Comparison of ENCODE assay signal across 23 cellular contexts in genomic region chr1:243842154-243842553, GRCh38. TPM values are rescaled to one million over a fixed set of nuclear protein-coding genes. Genes with fewer than 3 reads are reported as not detected.
DNase-seq lines count a peak whose midpoint lies in the region; ATAC-seq, FAIRE-seq and TF ChIP-seq lines count a peak whose summit lies in the region.
"Had no signal": no experiment of that assay in that cellular context is flagged by ENCODE, and none has a peak within 500 bp of the region (broad histone marks: within the 10 kb centered on the region; RNA-seq: fewer than 3 reads in every experiment).

No MANE protein-coding gene starts in this region.

- CTCF ChIA-PET in Calu3 (lab: Charles Lee), result no interaction called here

- peaks cover 23% of the 10 kb centered on the region for H3K4me1 ChIP-seq in ACC112 (ENCODE audit: control insufficient read depth, insufficient read depth, low read length, unreplicated experiment)
- H3K4me1 ChIP-seq in astrocyte (ENCODE audit: insufficient read depth, low read length), result peaks cover 11% of the 10 kb centered on the region
- H3K4me1 ChIP-seq in muscle layer of duodenum (ENCODE audit: control insufficient read depth in 1 of 2, insufficient read depth in 2 of 2, low read length in 2 of 2), result peaks cover 0 to 12% of the 10 kb centered on the region in 2 donors
- H3K4me1 ChIP-seq: body of pancreas, psoas muscle had no signal

- peaks cover 16% of the 10 kb centered on the region for H3K36me3 ChIP-seq in ACC112 (ENCODE audit: insufficient read depth, low read length)
- no peaks in the 10 kb centered on the region for H3K36me3 ChIP-seq in astrocyte (ENCODE audit: insufficient read depth, low read length)
- H3K36me3 ChIP-seq in muscle layer of duodenum (ENCODE audit: control insufficient read depth in 1 of 2, insufficient read depth in 2 of 2, low read length in 2 of 2), result peaks cover 0 to 2% of the 10 kb centered on the region in 2 donors

- H2AFZ ChIP-seq in ACC112 (ENCODE audit: low read length, unreplicated experiment), result no peak overlapping the region
- no peak overlapping the region for H2AFZ ChIP-seq in astrocyte (ENCODE audit: low read depth, low read length)

- in situ Hi-C loops in GM13976 (cut with MboI; ENCODE audit: low sequenced_read_pairs, unreplicated experiment), result no loop called here

- H3K9me3 ChIP-seq in astrocyte (ENCODE audit: insufficient read depth, low read depth, low read length), result no peaks in the 10 kb centered on the region
- H3K9me3 ChIP-seq in muscle layer of duodenum (ENCODE audit: control insufficient read depth in 1 of 2, low read length in 2 of 2), result no peaks in the 10 kb centered on the region
- H3K9me3 ChIP-seq: body of pancreas, psoas muscle had no signal

- H3K27me3 ChIP-seq in ACC112 (ENCODE audit: insufficient read depth, low read length), result no peaks in the 10 kb centered on the region
- no peaks in the 10 kb centered on the region for H3K27me3 ChIP-seq in astrocyte (ENCODE audit: insufficient read depth, low read length)
- H3K27me3 ChIP-seq in muscle layer of duodenum (ENCODE audit: low read depth, low read length), result no peaks in the 10 kb centered on the region
- H3K27me3 ChIP-seq: body of pancreas, gastroesophageal sphincter had no signal

- no peak for TF ChIP-seq CTCF in Calu3 (IDR thresholded peaks at IDR 0.05; ENCODE audit: unreplicated experiment)
- TF ChIP-seq CTCF in astrocyte (IDR thresholded peaks at IDR 0.05; ENCODE audit: insufficient read depth, low read depth, low read length), result no peak
- TF ChIP-seq CTCF in GM13976 (IDR thresholded peaks at IDR 0.05; ENCODE audit: borderline replicate concordance, control extremely low read depth, extremely low read depth, insufficient read depth, missing control alignments), result no peak

- H3K9ac ChIP-seq in astrocyte (ENCODE audit: low read length), result no peak overlapping the region

- no peak overlapping the region for H3K4me2 ChIP-seq in astrocyte (ENCODE audit: low read length)

- H3K27ac ChIP-seq in ACC112 (ENCODE audit: low read depth, low read length) (peak overlapping the region; percentile 64), astrocyte (ENCODE audit: low read depth, low read length) (peak overlapping the region; percentile 58), muscle layer of duodenum (ENCODE audit: low read length) (peak overlapping the region; percentile 58), caudate nucleus (ENCODE audit: low read depth, low read length) (no peak overlapping the region)
- H3K27ac ChIP-seq: body of pancreas, psoas muscle had no signal

- FAIRE-seq in astrocyte (lab: Jason Lieb, UNC), result no peak
- FAIRE-seq: small intestine had no signal

- H3K79me2 ChIP-seq in ACC112 (ENCODE audit: control insufficient read depth, insufficient read depth, low read length, unreplicated experiment) (peaks cover 69% of the 10 kb centered on the region), astrocyte (ENCODE audit: insufficient read depth, low read length) (peaks cover 82% of the 10 kb centered on the region)

- H3K9me3 Mint-ChIP-seq in Calu3 (ENCODE audit: low read depth, unreplicated experiment) (no peaks in the 10 kb centered on the region), astrocyte (ENCODE audit: unreplicated experiment) (no peaks in the 10 kb centered on the region)

- H3K4me3 ChIP-seq in ACC112 (ENCODE audit: low read depth, low read length), result peak overlapping the region; percentile 50; the same call in 1 of the 2 replicates
- H3K4me3 ChIP-seq in astrocyte (ENCODE audit: insufficient read depth, low read depth, low read length), result no peak overlapping the region
- no peak overlapping the region for H3K4me3 ChIP-seq in muscle layer of duodenum (ENCODE audit: low read depth in 1 of 2, low read length in 2 of 2)
- H3K4me3 ChIP-seq: body of pancreas, gastroesophageal sphincter, psoas muscle had no signal

- H3K36me3 Mint-ChIP-seq in Calu3 (ENCODE audit: insufficient read depth, unreplicated experiment), result peaks cover 7% of the 10 kb centered on the region
- H3K36me3 Mint-ChIP-seq in astrocyte (ENCODE audit: low read depth, unreplicated experiment), result no peaks in the 10 kb centered on the region

- H3K27ac Mint-ChIP-seq in Calu3 (ENCODE audit: unreplicated experiment) (peak overlapping the region; percentile 97), astrocyte (ENCODE audit: unreplicated experiment) (no peak overlapping the region)
- H3K27ac Mint-ChIP-seq: T-helper 1 cell treated with Interleukin-12 subunit alpha and Interleukin-12 subunit beta and Interleukin-4 antibody, amounts not matched to agents 30 μg/mL and 1 μg/mL, for 36 hours had no signal

- H3K4me3 Mint-ChIP-seq in Calu3 (ENCODE audit: low read depth, unreplicated experiment) (peak overlapping the region; percentile 45), astrocyte (ENCODE audit: unreplicated experiment) (no peak overlapping the region)
- H3K4me3 Mint-ChIP-seq: activated CD4-positive, alpha-beta memory T cell treated with anti-CD3 and anti-CD28 coated beads, Interleukin-2, amount 10 ng/mL, durations not matched to agents 7 days and 5 days; dendritic cell treated with granulocyte-macrophage colony-stimulating factor and Interleukin-4, amounts not matched to agents 40 ng/mL and 50 ng/mL, for 4 days; T-helper 1 cell treated with Interleukin-12 subunit alpha and Interleukin-12 subunit beta and Interleukin-4 antibody, amounts not matched to agents 30 μg/mL and 1 μg/mL, for 36 hours; WTC11 had no signal

- ATAC-seq in HG03469 (IDR thresholded peaks at IDR 0.05; ENCODE audit: unreplicated experiment), result no peak
- ATAC-seq: body of pancreas, psoas muscle, WTC11 had no signal

- peak; percentile 22 for DNase-seq in Calu3
- DNase-seq in astrocyte (ENCODE audit: low read depth), result no peak
- no peak for DNase-seq in caudate nucleus (lab: John Stamatoyannopoulos, UW)
- DNase-seq in GM13976 (ENCODE audit: low spot score), result no peak
- no peak for DNase-seq in NCI-H1417 treated with DMSO at 0.1 percent for 48 hours (lab: John Stamatoyannopoulos, UW)
- DNase-seq: activated CD4-positive, alpha-beta memory T cell treated with anti-CD3 and anti-CD28 coated beads, Interleukin-2, amount 10 ng/mL, durations not matched to agents 7 days and 5 days; activated T-cell treated with anti-CD3 and anti-CD28 coated beads, Interleukin-2, amount 50 U/mL, for 24 hours; body of pancreas; erythroblast; KBM-7; kidney glomerular epithelial cell; NCI-H187; NCI-H446 treated with DMSO at 0.1 percent for 48 hours; psoas muscle; small intestine; stimulated activated CD4-positive, alpha-beta T cell treated with anti-CD3 and anti-CD28 coated beads, Interleukin-4, amount 100 ng/mL, for 4 hours had no signal

- peaks cover 34% of the 10 kb centered on the region for H3K4me1 Mint-ChIP-seq in Calu3 (ENCODE audit: low read depth, unreplicated experiment)
- H3K4me1 Mint-ChIP-seq in astrocyte (ENCODE audit: low read depth, unreplicated experiment), result peaks cover 17% of the 10 kb centered on the region

- H3K27me3 Mint-ChIP-seq in Calu3 (ENCODE audit: unreplicated experiment) (no peaks in the 10 kb centered on the region), astrocyte (ENCODE audit: low read depth, unreplicated experiment) (no peaks in the 10 kb centered on the region)
- H3K27me3 Mint-ChIP-seq: activated CD4-positive, alpha-beta memory T cell treated with anti-CD3 and anti-CD28 coated beads, Interleukin-2, amount 10 ng/mL, durations not matched to agents 7 days and 5 days; activated T-cell treated with anti-CD3 and anti-CD28 coated beads, Interleukin-2, amount 50 U/mL, for 24 hours; dendritic cell treated with granulocyte-macrophage colony-stimulating factor and Interleukin-4, amounts not matched to agents 40 ng/mL and 50 ng/mL, for 4 days had no signal

- intact Hi-C loops in Calu3 (cut with micrococcal nuclease; ENCODE audit: unreplicated experiment), result loop anchor here (5.0 to 10.0 kb wide), 2 partner anchors 205 to 497 kb away; no protein-coding TSS in a partner anchor

- BruUV-seq in Calu3 (replicated peaks; lab: Mats Ljungman, UMichigan), result no TSS peak

- H4K20me1 ChIP-seq in astrocyte (ENCODE audit: insufficient read depth, low read length), result peaks cover 23% of the 10 kb centered on the region

RNA-seq across cellular contexts. Expression of gene AKT3, which starts 7.9 kb away (rescaled TPM):
- total RNA-seq in Calu3 (2022) (55.2 and 81.2 TPM in 2 replicates), astrocyte (62.2 and 64.5 TPM in 2 replicates)
